Comparison of ENCODE assay signal across 9 cellular contexts in genomic region chr3:124016483-124016882, GRCh38. TPM values are rescaled to one million over a fixed set of nuclear protein-coding genes. Genes with fewer than 3 reads are reported as not detected.
A peak's percentile ranks its signal among the peaks of the same experiment; 100 is the strongest.
DNase-seq lines count a peak whose midpoint lies in the region; TF ChIP-seq lines count a peak whose summit lies in the region.
"Not testable (repeated sequence)": the region's sequence is repeated elsewhere in the genome, so short reads cannot be mapped to it uniquely, and the experiment has no call there.
"Had no signal": no experiment of that assay in that cellular context is flagged by ENCODE, and none has a peak within 500 bp of the region (broad histone marks: within the 10 kb centered on the region; RNA-seq: fewer than 3 reads in every experiment).

No MANE protein-coding gene starts in this region.

- not testable (repeated sequence) for H3K27ac ChIP-seq in A673 (ENCODE audit: low read depth, low read length, poor library complexity, severe bottlenecking)

- TF ChIP-seq CTCF in A673 (conservative IDR thresholded peaks at IDR 0.05; ENCODE audit: low read depth, low read length) (peak; percentile 42; the same call in 1 of the 2 replicates), GM10266 (IDR thresholded peaks at IDR 0.05; ENCODE audit: control insufficient read depth, insufficient read depth, low read depth, missing control alignments) (peak; percentile 36), fibroblast of pulmonary artery (IDR thresholded peaks at IDR 0.05; ENCODE audit: low read length, missing control alignments) (peak; percentile 44), progenitor cell of endocrine pancreas (IDR thresholded peaks at IDR 0.05; ENCODE audit: unreplicated experiment) (peak; percentile 70)

- not testable (repeated sequence) for H3K9me3 ChIP-seq in A673 (ENCODE audit: low read depth, low read length, poor library complexity, severe bottlenecking)

- H3K27me3 ChIP-seq in A673 (replicated peaks; ENCODE audit: insufficient read depth, low read depth, low read length, poor library complexity), result not testable (repeated sequence)

- intact Hi-C loops in A673 (cut with micrococcal nuclease; ENCODE audit: unreplicated experiment), result loop anchor here (1.0 to 5.0 kb wide), 4 partner anchors 63 to 546 kb away; no protein-coding TSS in a partner anchor

- CTCF ChIA-PET in A673 (lab: Charles Lee), result interaction anchor here (1.0 to 1.7 kb wide), 2 partner anchors 265 to 364 kb away, joined by 3 to 4 read pairs; no protein-coding TSS in a partner anchor

- H3K4me1 ChIP-seq in A673 (ENCODE audit: insufficient read depth, low read length, poor library complexity, severe bottlenecking), result not testable (repeated sequence)

- H3K9me3 Mint-ChIP-seq in progenitor cell of endocrine pancreas (ENCODE audit: low read depth), result not testable (repeated sequence)

- H3K27me3 Mint-ChIP-seq in progenitor cell of endocrine pancreas, result peaks cover 36% of the 10 kb centered on the region

- H3K36me3 ChIP-seq in A673 (ENCODE audit: insufficient read depth, low read length, poor library complexity, severe bottlenecking), result not testable (repeated sequence)

- H3K4me1 Mint-ChIP-seq in progenitor cell of endocrine pancreas (ENCODE audit: low read depth), result not testable (repeated sequence)

- not testable (repeated sequence) for H3K4me3 ChIP-seq in A673 (ENCODE audit: low read depth, low read length, poor library complexity, severe bottlenecking); fibroblast of pulmonary artery (replicated peaks; ENCODE audit: low read depth, low read length)

- POLR2A ChIA-PET in A673 (lab: Charles Lee; ENCODE audit: low non-redundant PET), result interaction anchor here (0.7 kb wide), 1 partner anchor 33 kb away, joined by 3 read pairs; no protein-coding TSS in a partner anchor

- not testable (repeated sequence) for H3K27ac Mint-ChIP-seq in progenitor cell of endocrine pancreas

- not testable (repeated sequence) for BruUV-seq in A673 (replicated peaks; lab: Mats Ljungman, UMichigan)

- DNase-seq in A673 (ENCODE audit: low spot score), result peak; percentile 39
- DNase-seq in GM10266 (ENCODE audit: extremely low spot score), result not testable (repeated sequence)
- DNase-seq in NCI-H1092 (lab: John Stamatoyannopoulos, UW), result peak; percentile 34
- DNase-seq in OCI-M1 (lab: John Stamatoyannopoulos, UW), result peak; percentile 32
- peak; percentile 72 for DNase-seq in astrocyte of the hippocampus (ENCODE audit: low read depth, low spot score)
- peak; percentile 44 for DNase-seq in fibroblast of pulmonary artery (ENCODE audit: low read depth)
- peak; percentile 19 for DNase-seq in kidney tubule cell (ENCODE audit: low spot score)
- peak; percentile 42 for DNase-seq in progenitor cell of endocrine pancreas (ENCODE audit: low spot score, unreplicated experiment)

- H3K36me3 Mint-ChIP-seq in progenitor cell of endocrine pancreas (ENCODE audit: insufficient read depth), result not testable (repeated sequence)

- not testable (repeated sequence) for H3K4me3 Mint-ChIP-seq in progenitor cell of endocrine pancreas (ENCODE audit: low read depth)

RNA-seq across cellular contexts. Expression of gene KALRN, which starts 16.7 kb away (rescaled TPM):
- total RNA-seq in A673 (2021), result 34.9 and 42.5 TPM in 2 replicates
- 76.4 and 85.0 TPM in 2 replicates for total RNA-seq in progenitor cell of endocrine pancreas

RNA-seq across cellular contexts. Expression of gene ROPN1, which starts 24.6 kb away (rescaled TPM):
- total RNA-seq in A673 (2021) (not detected in 2 replicates), progenitor cell of endocrine pancreas (not detected in 2 replicates)
- total RNA-seq: T-helper 17 cell had no signal

RNA-seq across cellular contexts. Expression of gene CCDC14, which starts 55.5 kb away (rescaled TPM):
- total RNA-seq in A673 (2021), result 81.0 and 81.2 TPM in 2 replicates
- total RNA-seq in progenitor cell of endocrine pancreas, result 114 and 121 TPM in 2 replicates
